ENCODE assay signal across 15 cellular contexts in the genomic region with DNA sequence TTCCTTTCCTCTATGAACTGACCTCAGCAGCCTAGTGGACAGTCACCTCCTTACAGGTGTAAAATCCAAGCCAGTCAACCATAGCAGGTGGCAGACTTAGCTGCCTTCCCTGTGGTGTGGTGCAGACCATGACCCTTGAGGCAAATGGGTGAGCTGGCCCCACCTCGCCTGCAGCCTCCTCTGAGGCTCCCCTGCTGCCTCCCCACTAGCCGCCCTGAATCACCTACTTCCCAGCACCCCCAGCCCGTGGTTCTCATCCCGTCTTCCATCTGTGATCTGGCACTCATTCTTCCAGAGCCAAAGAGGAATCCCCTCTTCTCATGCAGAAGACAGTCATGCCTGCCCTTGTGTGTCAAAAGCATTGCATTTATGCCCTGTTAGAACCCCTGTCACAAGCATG. TPM values are rescaled to one million over a fixed set of nuclear protein-coding genes. Genes with fewer than 3 reads are reported as not detected.
"Had no signal": no experiment of that assay in that cellular context is flagged by ENCODE, and none has a peak within 500 bp of the region (broad histone marks: within the 10 kb centered on the region; RNA-seq: fewer than 3 reads in every experiment).

No MANE protein-coding gene starts in this region.

- H3K4me3 ChIP-seq: body of pancreas, colonic mucosa, esophagus squamous epithelium had no signal

- H3K27me3 ChIP-seq: body of pancreas, colonic mucosa had no signal

- DNase-seq: activated CD4-positive, alpha-beta T cell treated with anti-CD3 and anti-CD28 coated beads for 48 hours; activated CD8-positive, alpha-beta T cell treated with anti-CD3 and anti-CD28 coated beads for 36 hours; activated gamma-delta T cell treated with Interleukin-2 at 50 U/mL for 16 hours; activated T-cell treated with anti-CD3 and anti-CD28 coated beads, Interleukin-2, amount 50 U/mL, for 48 hours; amygdala; central memory CD4-positive, alpha-beta T cell; colonic mucosa; esophagus squamous epithelium; WERI-Rb-1 had no signal

- H3K9me3 Mint-ChIP-seq: activated CD8-positive, alpha-beta T cell treated with anti-CD3 and anti-CD28 coated beads for 36 hours; nephron had no signal

- H3K36me3 Mint-ChIP-seq: activated naive CD8-positive, alpha-beta T cell had no signal

- H3K27ac ChIP-seq: body of pancreas, colonic mucosa, esophagus squamous epithelium, WERI-Rb-1 had no signal

- H3K4me1 ChIP-seq: colonic mucosa, esophagus squamous epithelium had no signal

- H3K36me3 ChIP-seq: colonic mucosa had no signal

- H3K9me3 ChIP-seq: body of pancreas, colonic mucosa, esophagus squamous epithelium, psoas muscle had no signal

- H3K27ac Mint-ChIP-seq: activated CD8-positive, alpha-beta T cell treated with anti-CD3 and anti-CD28 coated beads for 36 hours; activated naive CD8-positive, alpha-beta T cell; nephron had no signal

- ATAC-seq: activated CD8-positive, alpha-beta T cell treated with anti-CD3 and anti-CD28 coated beads for 36 hours; body of pancreas; sciatic nerve had no signal

- H3K4me3 Mint-ChIP-seq: activated CD8-positive, alpha-beta T cell treated with anti-CD3 and anti-CD28 coated beads for 36 hours; activated naive CD8-positive, alpha-beta T cell; nephron had no signal

RNA-seq across cellular contexts. Expression of a gene that starts 34.4 kb away (rescaled TPM):
- total RNA-seq: T-helper 1 cell treated with Interleukin-12 subunit alpha and Interleukin-12 subunit beta and Interleukin-4 antibody, amounts not matched to agents 30 ng/mL and 1 ng/mL, for 36 hours had no signal
